ENCODE assay signal across 22 cellular contexts in genomic region chr13:28474491-28475134, GRCh38. TPM values are rescaled to one million over a fixed set of nuclear protein-coding genes. Genes with fewer than 3 reads are reported as not detected.
"Had no signal": no experiment of that assay in that cellular context is flagged by ENCODE, and none has a peak within 500 bp of the region (broad histone marks: within the 10 kb centered on the region; RNA-seq: fewer than 3 reads in every experiment).

No MANE protein-coding gene starts in this region.

- H3K27me3 ChIP-seq: adrenal gland, left lung, sigmoid colon, spleen, upper lobe of left lung had no signal

- H3K4me1 ChIP-seq: foreskin keratinocyte had no signal

- H3K9me3 ChIP-seq: adrenal gland, left lung, sigmoid colon, spleen, upper lobe of left lung had no signal

- H3K27ac ChIP-seq: adrenal gland, foreskin keratinocyte, left lung, sigmoid colon, spleen, upper lobe of left lung, VCaP had no signal

- H3K4me3 ChIP-seq: adrenal gland, left lung, sigmoid colon, spleen, upper lobe of left lung had no signal

- H3K36me3 ChIP-seq: adrenal gland, left lung, sigmoid colon, spleen, upper lobe of left lung had no signal

- DNase-seq: activated CD4-positive, alpha-beta T cell treated with anti-CD3 and anti-CD28 coated beads, Interleukin-2, amount 10 ng/mL, durations not matched to agents 24 days and 14 days; activated CD8-positive, alpha-beta memory T cell treated with anti-CD3 and anti-CD28 coated beads, Interleukin-2, amount 10 ng/mL, durations not matched to agents 7 days and 5 days; activated CD8-positive, alpha-beta T cell treated with anti-CD3 and anti-CD28 coated beads for 36 hours; activated T-cell treated with anti-CD3 and anti-CD28 coated beads for 4 hours; adrenal gland; effector memory CD4-positive, alpha-beta T cell; foreskin keratinocyte; kidney glomerular epithelial cell; left lung; mammary epithelial cell; midbrain; natural killer cell; retina; sigmoid colon; spleen; stimulated activated CD4-positive, alpha-beta T cell treated with anti-CD3 and anti-CD28 coated beads, Interleukin-4, amount 100 ng/mL, for 1 hour; stimulated activated naive CD8-positive, alpha-beta T cell treated with anti-CD3 and anti-CD28 coated beads, Interleukin-15, Interleukin-2, amounts not matched to agents 100 U/mL and 50 U/mL, for 24 hours; T-cell; upper lobe of left lung had no signal

- ATAC-seq: activated CD4-positive, CD25-positive, alpha-beta regulatory T cell treated with anti-CD3 and anti-CD28 coated beads, Interleukin-2, amount 50 U/mL, for 24 hours; activated CD8-positive, alpha-beta memory T cell treated with anti-CD3 and anti-CD28 coated beads, Interleukin-2, amount 10 ng/mL, durations not matched to agents 7 days and 5 days; activated CD8-positive, alpha-beta T cell treated with anti-CD3 and anti-CD28 coated beads for 36 hours; activated naive CD4-positive, alpha-beta T cell treated with anti-CD3 and anti-CD28 coated beads, Interleukin-2, amount 50 U/mL, for 72 hours; foreskin keratinocyte; left lung; natural killer cell; stimulated activated naive CD8-positive, alpha-beta T cell treated with anti-CD3 and anti-CD28 coated beads, Interleukin-15, Interleukin-2, amounts not matched to agents 100 U/mL and 50 U/mL, for 24 hours; T-cell had no signal

RNA-seq across cellular contexts. Expression of gene FLT1, which starts 20.3 kb away (rescaled TPM):
- total RNA-seq: foreskin keratinocyte, mammary epithelial cell had no signal
- polyA plus RNA-seq: foreskin keratinocyte, mammary epithelial cell had no signal
